In genomic region chrX:68634649-68635227, GRCh38 we compare ENCODE assay signal across 22 cellular contexts. TPM values are rescaled to one million over a fixed set of nuclear protein-coding genes. Genes with fewer than 3 reads are reported as not detected.
DNase-seq lines count a peak whose midpoint lies in the region; ATAC-seq, FAIRE-seq and TF ChIP-seq lines count a peak whose summit lies in the region.
"Had no signal": no experiment of that assay in that cellular context is flagged by ENCODE, and none has a peak within 500 bp of the region (broad histone marks: within the 10 kb centered on the region; RNA-seq: fewer than 3 reads in every experiment).

No MANE protein-coding gene starts in this region.

- H4K91ac ChIP-seq in IMR-90 (ENCODE audit: insufficient read depth, low read depth, low read length), result no peak overlapping the region

- H3K9me3 ChIP-seq in IMR-90 (ENCODE audit: control insufficient read depth, insufficient read depth, low read length), result no peaks in the 10 kb centered on the region
- no peaks in the 10 kb centered on the region for H3K9me3 ChIP-seq in small intestine (ENCODE audit: control insufficient read depth, low read depth)
- H3K9me3 ChIP-seq: BLaER1, MG63, SJCRH30 had no signal

- ATAC-seq in IMR-90 (ENCODE audit: low read depth), result peak; percentile 61
- ATAC-seq in natural killer cell, result no peak
- no peak for ATAC-seq in GM19351 (IDR thresholded peaks at IDR 0.05; ENCODE audit: unreplicated experiment)
- ATAC-seq: Panc1 had no signal

- H4K8ac ChIP-seq in IMR-90 (ENCODE audit: low read depth in 2 of 2, low read length in 2 of 2), result no peak overlapping the region

- POLR2A ChIA-PET in BJ (lab: Charles Lee) (no interaction called here), IMR-90 (lab: Charles Lee; ENCODE audit: unreplicated experiment) (no interaction called here)

- H3K27ac Mint-ChIP-seq in natural killer cell, result no peak overlapping the region
- H3K27ac Mint-ChIP-seq in activated T-helper 2 cell treated with anti-CD3 and anti-CD28 coated beads, Interferon-gamma antibody, Interleukin-2, Interleukin-4, amounts not matched to agents 10 μg/mL and 5 μg/mL and 100 μg/mL, durations not matched to agents 14 hours and 24 hours and 36 hours, result no peak overlapping the region
- H3K27ac Mint-ChIP-seq: CD4-positive, alpha-beta memory T cell had no signal

- no peak overlapping the region for H3K4me2 ChIP-seq in IMR-90 (ENCODE audit: low read depth, low read length)
- H3K4me2 ChIP-seq: BLaER1 had no signal

- no peak overlapping the region for H2BK15ac ChIP-seq in IMR-90 (ENCODE audit: low read depth, low read length)

- no peak overlapping the region for H2BK20ac ChIP-seq in IMR-90 (ENCODE audit: low read depth, low read length)

- BruUV-seq in IMR-90 (replicated peaks; lab: Mats Ljungman, UMichigan), result no TSS peak

- CTCF ChIA-PET in BJ (lab: Yijun Ruan, JAX), result no interaction called here
- CTCF ChIA-PET in IMR-90 (lab: Yijun Ruan, JAX), result interaction anchor here (0.6 kb wide), 1 partner anchor 89 kb away, joined by 3 read pairs; no protein-coding TSS in a partner anchor

- H3K4me3 Mint-ChIP-seq in natural killer cell, result no peak overlapping the region
- no peak overlapping the region for H3K4me3 Mint-ChIP-seq in activated T-helper 2 cell treated with anti-CD3 and anti-CD28 coated beads, Interferon-gamma antibody, Interleukin-2, Interleukin-4, amounts not matched to agents 10 μg/mL and 5 μg/mL and 100 μg/mL, durations not matched to agents 14 hours and 24 hours and 36 hours (ENCODE audit: low read depth)
- H3K4me3 Mint-ChIP-seq: CD4-positive, alpha-beta memory T cell had no signal

- H2AFZ ChIP-seq in IMR-90 (replicated peaks; ENCODE audit: low read length, poor library complexity), result no peak overlapping the region

- H3K79me1 ChIP-seq in IMR-90 (ENCODE audit: low read depth in 1 of 2, low read length in 2 of 2), result no peaks in the 10 kb centered on the region

- H3K4me3 ChIP-seq in BJ (ENCODE audit: low read depth, low read length) (no peak overlapping the region), IMR-90 (ENCODE audit: insufficient read depth, low read depth, low read length) (no peak overlapping the region), small intestine (ENCODE audit: low read depth in 1 of 2, low read length in 2 of 2) (no peak overlapping the region)
- H3K4me3 ChIP-seq: BLaER1, MG63, SJCRH30 had no signal

- H3K27ac ChIP-seq in IMR-90 (ENCODE audit: insufficient read depth, low read length) (no peak overlapping the region), epithelial cell of prostate (no peak overlapping the region), small intestine (ENCODE audit: low read depth in 1 of 2, low read length in 1 of 2) (no peak overlapping the region)
- H3K27ac ChIP-seq: BLaER1, SJCRH30 had no signal

- no peak overlapping the region for H4K5ac ChIP-seq in IMR-90 (ENCODE audit: low read depth, low read length)

- H3K9ac ChIP-seq in IMR-90 (ENCODE audit: low read depth, low read length), result no peak overlapping the region
- H3K9ac ChIP-seq: BLaER1 had no signal

- no peaks in the 10 kb centered on the region for H3K9me1 ChIP-seq in IMR-90 (ENCODE audit: insufficient read depth, low read length)

- no peak for FAIRE-seq in small intestine (lab: Jason Lieb, UNC)
- FAIRE-seq: GM12891, H1 had no signal

- TF ChIP-seq POLR2A in IMR-90 (IDR thresholded peaks at IDR 0.05; ENCODE audit: low read depth, low read length), result no peak

- H3K4ac ChIP-seq in IMR-90 (ENCODE audit: low read depth, low read length), result no peak overlapping the region

- no peaks in the 10 kb centered on the region for H3K4me1 Mint-ChIP-seq in natural killer cell
- no peaks in the 10 kb centered on the region for H3K4me1 Mint-ChIP-seq in activated T-helper 2 cell treated with anti-CD3 and anti-CD28 coated beads, Interferon-gamma antibody, Interleukin-2, Interleukin-4, amounts not matched to agents 10 μg/mL and 5 μg/mL and 100 μg/mL, durations not matched to agents 14 hours and 24 hours and 36 hours (ENCODE audit: low read depth)
- H3K4me1 Mint-ChIP-seq: CD4-positive, alpha-beta memory T cell had no signal

- no peak for TF ChIP-seq RAD21 in IMR-90 (IDR thresholded peaks at IDR 0.05; ENCODE audit: low read length)

- in situ Hi-C loops in IMR-90 (cut with MboI; ENCODE audit: low sequenced_read_pairs), result no loop called here

- WGBS in IMR-90 (ENCODE audit: extremely low coverage in 2 of 2, insufficient read length in 1 of 2), 2 experiments, result no CpG with 5 or more reads among the region's 2 CpGs
- WGBS in small intestine, 3 donors, result 44 to 60% (median 59%) methylated on average over 2 of the region's 2 CpGs

- H4K20me1 ChIP-seq in IMR-90 (ENCODE audit: insufficient read depth, low read length), result no peaks in the 10 kb centered on the region; the same call in 1 of the 2 replicates
- H4K20me1 ChIP-seq: BLaER1 had no signal

- no peak overlapping the region for H2BK5ac ChIP-seq in IMR-90 (ENCODE audit: low read depth, low read length, poor library complexity, severe bottlenecking)

- no peaks in the 10 kb centered on the region for H3K9me3 Mint-ChIP-seq in natural killer cell
- no peaks in the 10 kb centered on the region for H3K9me3 Mint-ChIP-seq in activated T-helper 2 cell treated with anti-CD3 and anti-CD28 coated beads, Interferon-gamma antibody, Interleukin-2, Interleukin-4, amounts not matched to agents 10 μg/mL and 5 μg/mL and 100 μg/mL, durations not matched to agents 14 hours and 24 hours and 36 hours
- H3K9me3 Mint-ChIP-seq: CD4-positive, alpha-beta memory T cell had no signal

- H2BK120ac ChIP-seq in IMR-90 (ENCODE audit: low read depth, low read length), result no peak overlapping the region

- H3K36me3 ChIP-seq in BJ (ENCODE audit: control insufficient read depth, insufficient read depth, low read length), result no peaks in the 10 kb centered on the region
- H3K36me3 ChIP-seq in IMR-90 (ENCODE audit: control insufficient read depth, insufficient read depth, low read length), result no peaks in the 10 kb centered on the region
- H3K36me3 ChIP-seq in small intestine (ENCODE audit: control insufficient read depth in 2 of 2, insufficient read depth in 2 of 2, low read length in 2 of 2), result no peaks in the 10 kb centered on the region
- H3K36me3 ChIP-seq: BLaER1, MG63, SJCRH30 had no signal

- peaks cover 0 to 9% of the 10 kb centered on the region in 2 donors for H3K27me3 Mint-ChIP-seq in natural killer cell (ENCODE audit: low read depth in 2 of 2)
- no peaks in the 10 kb centered on the region for H3K27me3 Mint-ChIP-seq in activated T-helper 2 cell treated with anti-CD3 and anti-CD28 coated beads, Interferon-gamma antibody, Interleukin-2, Interleukin-4, amounts not matched to agents 10 μg/mL and 5 μg/mL and 100 μg/mL, durations not matched to agents 14 hours and 24 hours and 36 hours (ENCODE audit: low read depth)

- H3K4me1 ChIP-seq in IMR-90 (ENCODE audit: control insufficient read depth, insufficient read depth, low read length) (no peaks in the 10 kb centered on the region), small intestine (ENCODE audit: control insufficient read depth in 2 of 2, insufficient read depth in 1 of 2, low read depth in 1 of 2, low read length in 1 of 2) (no peaks in the 10 kb centered on the region)
- H3K4me1 ChIP-seq: BLaER1 had no signal

- no peaks in the 10 kb centered on the region for H3K27me3 ChIP-seq in BJ (ENCODE audit: control insufficient read depth, insufficient read depth, low read length)
- peaks cover 16% of the 10 kb centered on the region for H3K27me3 ChIP-seq in IMR-90 (ENCODE audit: control insufficient read depth, insufficient read depth, low read length)
- H3K27me3 ChIP-seq in small intestine (ENCODE audit: control insufficient read depth in 2 of 2, insufficient read depth in 2 of 2, low read length in 2 of 2), result no peaks in the 10 kb centered on the region
- H3K27me3 ChIP-seq: MG63, SJCRH30 had no signal

- H2AK5ac ChIP-seq in IMR-90 (ENCODE audit: low read depth, low read length), result no peak overlapping the region

- no peak overlapping the region for H3K56ac ChIP-seq in IMR-90 (ENCODE audit: extremely low read depth, insufficient read depth, low read length)

- H3K23ac ChIP-seq in IMR-90 (ENCODE audit: low read depth, low read length), result no peak overlapping the region

- H3K14ac ChIP-seq in IMR-90 (replicated peaks; ENCODE audit: low read depth, low read length), result no peak overlapping the region

- H3K18ac ChIP-seq in IMR-90 (ENCODE audit: low read depth, low read length), result no peak overlapping the region

- DNase-seq in BJ (ENCODE audit: low read depth), result peak; percentile 62
- DNase-seq in IMR-90, result peak; percentile 26
- DNase-seq in epithelial cell of prostate (ENCODE audit: low read depth, low spot score), result peak; percentile 16
- peak; percentile 35 for DNase-seq in small intestine
- no peak for DNase-seq in natural killer cell
- DNase-seq in activated T-helper 2 cell treated with anti-CD3 and anti-CD28 coated beads, Interferon-gamma antibody, Interleukin-2, Interleukin-4, amounts not matched to agents 10 μg/mL and 5 μg/mL and 100 μg/mL, durations not matched to agents 14 hours and 24 hours and 36 hours (ENCODE audit: low spot score), result no peak
- DNase-seq: ACHN; CD4-positive, alpha-beta memory T cell; DMS153; MG63; NCI-H1048; NCI-H1436 treated with DMSO at 0.1 percent for 48 hours; NCI-H2081; NCI-H2171 treated with DMSO at 0.1 percent for 48 hours; NCI-H446 treated with DMSO at 0.1 percent for 48 hours; NCI-H69; SJCRH30 had no signal

- no peak overlapping the region for H2AK9ac ChIP-seq in IMR-90 (replicated peaks; ENCODE audit: low read depth, low read length, poor library complexity)

- H3K36me3 Mint-ChIP-seq in natural killer cell, result no peaks in the 10 kb centered on the region
- no peaks in the 10 kb centered on the region for H3K36me3 Mint-ChIP-seq in activated T-helper 2 cell treated with anti-CD3 and anti-CD28 coated beads, Interferon-gamma antibody, Interleukin-2, Interleukin-4, amounts not matched to agents 10 μg/mL and 5 μg/mL and 100 μg/mL, durations not matched to agents 14 hours and 24 hours and 36 hours (ENCODE audit: low read depth)
- H3K36me3 Mint-ChIP-seq: CD4-positive, alpha-beta memory T cell had no signal

- TF ChIP-seq CTCF in BJ (IDR thresholded peaks at IDR 0.05; ENCODE audit: insufficient read depth, low read depth, low read length) (no peak), IMR-90 (conservative IDR thresholded peaks at IDR 0.05; ENCODE audit: low read depth, low read length) (no peak), natural killer cell (IDR thresholded peaks at IDR 0.05) (no peak)

- intact Hi-C loops in IMR-90 (cut with micrococcal nuclease), result no loop called here
- intact Hi-C loops in natural killer cell (cut with micrococcal nuclease), result no loop called here
- intact Hi-C loops in activated T-helper 2 cell treated with anti-CD3 and anti-CD28 coated beads, Interferon-gamma antibody, Interleukin-2, Interleukin-4, amounts not matched to agents 10 μg/mL and 5 μg/mL and 100 μg/mL, durations not matched to agents 14 hours and 24 hours and 36 hours (cut with micrococcal nuclease), result no loop called here

- dilution Hi-C loops in IMR-90 (cut with HindIII; ENCODE audit: low sequenced_read_pairs, unreplicated experiment), result no loop called here

RNA-seq across cellular contexts. Expression of gene STARD8, which starts 12.7 kb away (rescaled TPM):
- polyA plus RNA-seq in BJ (2011; rRNA removed) (2.1 and 2.9 TPM in 2 replicates), IMR-90 (2012; rRNA removed) (2.3 and 2.5 TPM in 2 replicates), small intestine (1 to 10 TPM in 1 of 3 donors, under 1 TPM in 2; 0.67 to 5.6 (median 0.81) TPM)
- polyA minus RNA-seq in BJ (2011; rRNA and poly(A)+ RNA removed), result 3.6 and 4.5 TPM in 2 replicates
- total RNA-seq in IMR-90 (2012; rRNA removed) (1.6 and 1.7 TPM in 2 replicates), natural killer cell (1 to 10 TPM in 2 of 3 donors, under 1 TPM in 1; 0.97 to 1.3 (median 1.1) TPM)
- polyA plus RNA-seq in IMR-90 (2012; cell fraction: cytosol; rRNA removed), result 1.1 and 1.6 TPM in 2 replicates
- 3.8 and 5.7 TPM in 2 replicates for polyA plus RNA-seq in IMR-90 (2012; cell fraction: nucleus; rRNA removed; ENCODE audit: low replicate concordance)
- total RNA-seq in activated T-helper 2 cell treated with anti-CD3 and anti-CD28 coated beads, Interferon-gamma antibody, Interleukin-2, Interleukin-4, amounts not matched to agents 10 μg/mL and 5 μg/mL and 100 μg/mL, durations not matched to agents 14 hours and 24 hours and 36 hours, result 7.5 and 7.9 TPM in 2 replicates

Comparison
In these comparisons a context has a peak if more than half of its experiments do, and no peak if none do; other contexts are left out.
1. DNase-seq: peak in BJ (single experiment), IMR-90 (single experiment), epithelial cell of prostate (single experiment) and small intestine (single experiment); none in natural killer cell (single experiment) and activated T-helper 2 cell treated with anti-CD3 and anti-CD28 coated beads, Interferon-gamma antibody, Interleukin-2, Interleukin-4, amounts not matched to agents 10 μg/mL and 5 μg/mL and 100 μg/mL, durations not matched to agents 14 hours and 24 hours and 36 hours (single experiment).